Comparison of ENCODE assay signal across 11 cellular contexts in the genomic region with DNA sequence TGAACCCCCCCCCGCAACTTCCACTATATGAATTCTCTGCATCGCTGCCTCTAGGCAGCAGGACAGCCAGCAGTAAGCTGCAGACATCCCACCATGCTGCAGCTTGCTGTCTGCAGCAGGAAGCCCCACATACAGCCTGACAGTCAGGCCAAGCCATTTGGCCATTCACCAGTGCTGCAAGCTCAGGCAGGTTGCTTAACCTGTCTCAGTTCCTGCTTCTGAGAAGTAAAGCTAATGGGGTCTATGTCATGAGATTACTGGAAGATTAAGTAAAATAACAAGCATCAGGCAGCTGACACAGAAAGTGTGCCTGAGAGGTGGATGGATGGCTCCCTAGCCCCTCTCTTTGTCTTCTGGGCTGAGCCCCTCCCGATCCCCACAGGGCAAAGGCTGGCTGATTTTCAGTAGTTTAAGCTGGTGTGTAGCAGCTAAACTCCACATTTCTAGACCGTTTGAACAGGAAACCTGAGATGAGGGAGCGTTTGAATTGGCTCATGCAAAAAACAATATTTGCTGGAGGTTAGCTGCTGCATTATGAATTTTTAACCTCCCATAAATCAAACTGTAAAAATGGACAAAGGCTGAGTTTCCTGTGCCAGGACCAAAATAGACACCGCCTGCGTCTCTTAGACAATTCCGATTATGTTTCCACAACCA.
DNase-seq lines count a peak whose midpoint lies in the region; ATAC-seq, FAIRE-seq and TF ChIP-seq lines count a peak whose summit lies in the region.
"Had no signal": no experiment of that assay in that cellular context is flagged by ENCODE, and none has a peak within 500 bp of the region (broad histone marks: within the 10 kb centered on the region; RNA-seq: fewer than 3 reads in every experiment).

No MANE protein-coding gene starts in this region.

- 79 to 81% methylated on average over 5 to 8 of the region's 8 CpGs for WGBS in endodermal cell (ENCODE audit: insufficient coverage in 1 of 2, insufficient read length in 1 of 2), 2 experiments
- WGBS in pancreas, 2 donors, result 51% methylated on average over 8 of the region's 8 CpGs

- DNase-seq in LNCaP clone FGC (ENCODE audit: low read depth) (peak; percentile 34), NCI-H526 (lab: John Stamatoyannopoulos, UW) (peak; percentile 97 to 98), endodermal cell (peak; percentile 45), pancreas (no peak), endothelial cell (ENCODE audit: low spot score) (no peak), foreskin melanocyte (no peak), T1000 (lab: John Stamatoyannopoulos, UW) (no peak)
- DNase-seq: activated CD4-positive, CD25-positive, alpha-beta regulatory T cell treated with anti-CD3 and anti-CD28 coated beads, Interleukin-2, amount 50 U/mL, for 72 hours; hippocampal formation had no signal

- H3K36me3 Mint-ChIP-seq in endodermal cell (ENCODE audit: low read depth) (peaks cover 19% of the 10 kb centered on the region), endothelial cell (ENCODE audit: low read depth, unreplicated experiment) (peaks cover 8% of the 10 kb centered on the region)

- no peaks in the 10 kb centered on the region for H3K27me3 ChIP-seq in endodermal cell (ENCODE audit: control insufficient read depth, insufficient read depth, low read length, poor library complexity, severe bottlenecking)
- no peaks in the 10 kb centered on the region for H3K27me3 ChIP-seq in pancreas

- peaks cover 47% of the 10 kb centered on the region for H3K4me1 Mint-ChIP-seq in endodermal cell
- peaks cover 24% of the 10 kb centered on the region for H3K4me1 Mint-ChIP-seq in endothelial cell (ENCODE audit: unreplicated experiment)

- no peak overlapping the region for H3K27ac Mint-ChIP-seq in endodermal cell
- no peak overlapping the region for H3K27ac Mint-ChIP-seq in endothelial cell (ENCODE audit: unreplicated experiment)

- FAIRE-seq in pancreas (lab: Jason Lieb, UNC), result no peak

- no peaks in the 10 kb centered on the region for H3K36me3 ChIP-seq in endodermal cell (ENCODE audit: control insufficient read depth, insufficient read depth, low read length)
- no peaks in the 10 kb centered on the region for H3K36me3 ChIP-seq in pancreas

- intact Hi-C loops in pancreas (cut with DNase I), result no loop called here

- H3K4me1 ChIP-seq in endodermal cell (ENCODE audit: control insufficient read depth, insufficient read depth, low read length) (peaks cover 31% of the 10 kb centered on the region), pancreas (peaks cover 0 to 10% (median 3%) of the 10 kb centered on the region in 3 donors)
- H3K4me1 ChIP-seq: parathyroid adenoma had no signal

- ATAC-seq in pancreas (peak in 3 of 4 donors; percentile 30 to 43 (median 42)), GM19463 (IDR thresholded peaks at IDR 0.05; ENCODE audit: unreplicated experiment) (no peak)

- H3K4me3 ChIP-seq in LNCaP clone FGC (ENCODE audit: low read depth, low read length) (no peak overlapping the region), endodermal cell (ENCODE audit: low read length) (no peak overlapping the region), pancreas (no peak overlapping the region)

- H3K9me3 Mint-ChIP-seq in endodermal cell (peaks cover 33% of the 10 kb centered on the region), endothelial cell (ENCODE audit: unreplicated experiment) (no peaks in the 10 kb centered on the region)

- H3K4me3 Mint-ChIP-seq in endodermal cell (no peak overlapping the region), endothelial cell (ENCODE audit: unreplicated experiment) (no peak overlapping the region)

- H3K27ac ChIP-seq in endodermal cell (ENCODE audit: low read depth, low read length) (peak overlapping the region; percentile 91), pancreas (peak overlapping the region in 2 of 4 donors; percentile 11 to 55)
- H3K27ac ChIP-seq: parathyroid adenoma had no signal

- TF ChIP-seq CTCF in LNCaP clone FGC (IDR thresholded peaks at IDR 0.05; ENCODE audit: control insufficient read depth, extremely low read depth, insufficient read depth), result no peak
- TF ChIP-seq CTCF in endodermal cell (conservative IDR thresholded peaks at IDR 0.05), result no peak
- TF ChIP-seq CTCF in pancreas (IDR thresholded peaks at IDR 0.05), result no peak
- TF ChIP-seq CTCF in endothelial cell (IDR thresholded peaks at IDR 0.05; ENCODE audit: unreplicated experiment), result no peak

- H3K9ac ChIP-seq in endodermal cell (ENCODE audit: extremely low read depth, low read length, poor library complexity, severe bottlenecking), result no peak overlapping the region
- H3K9ac ChIP-seq: parathyroid adenoma had no signal

- H3K27me3 Mint-ChIP-seq in endodermal cell (ENCODE audit: insufficient read depth) (no peaks in the 10 kb centered on the region), endothelial cell (ENCODE audit: unreplicated experiment) (peaks cover 1% of the 10 kb centered on the region)

- peaks cover 21% of the 10 kb centered on the region for H3K9me3 ChIP-seq in endodermal cell (ENCODE audit: control insufficient read depth, low read length)
- H3K9me3 ChIP-seq in pancreas, result no peaks in the 10 kb centered on the region

Comparison
In these comparisons a context has a peak if more than half of its experiments do, and no peak if none do; other contexts are left out.
1. DNase-seq: peak in LNCaP clone FGC (single experiment), NCI-H526 (2 of 2) and endodermal cell (single experiment); none in pancreas (0 of 6), endothelial cell (single experiment), foreskin melanocyte (single experiment) and T1000 (single experiment).